8 cellular contexts compared by ENCODE assay signal in the genomic region with DNA sequence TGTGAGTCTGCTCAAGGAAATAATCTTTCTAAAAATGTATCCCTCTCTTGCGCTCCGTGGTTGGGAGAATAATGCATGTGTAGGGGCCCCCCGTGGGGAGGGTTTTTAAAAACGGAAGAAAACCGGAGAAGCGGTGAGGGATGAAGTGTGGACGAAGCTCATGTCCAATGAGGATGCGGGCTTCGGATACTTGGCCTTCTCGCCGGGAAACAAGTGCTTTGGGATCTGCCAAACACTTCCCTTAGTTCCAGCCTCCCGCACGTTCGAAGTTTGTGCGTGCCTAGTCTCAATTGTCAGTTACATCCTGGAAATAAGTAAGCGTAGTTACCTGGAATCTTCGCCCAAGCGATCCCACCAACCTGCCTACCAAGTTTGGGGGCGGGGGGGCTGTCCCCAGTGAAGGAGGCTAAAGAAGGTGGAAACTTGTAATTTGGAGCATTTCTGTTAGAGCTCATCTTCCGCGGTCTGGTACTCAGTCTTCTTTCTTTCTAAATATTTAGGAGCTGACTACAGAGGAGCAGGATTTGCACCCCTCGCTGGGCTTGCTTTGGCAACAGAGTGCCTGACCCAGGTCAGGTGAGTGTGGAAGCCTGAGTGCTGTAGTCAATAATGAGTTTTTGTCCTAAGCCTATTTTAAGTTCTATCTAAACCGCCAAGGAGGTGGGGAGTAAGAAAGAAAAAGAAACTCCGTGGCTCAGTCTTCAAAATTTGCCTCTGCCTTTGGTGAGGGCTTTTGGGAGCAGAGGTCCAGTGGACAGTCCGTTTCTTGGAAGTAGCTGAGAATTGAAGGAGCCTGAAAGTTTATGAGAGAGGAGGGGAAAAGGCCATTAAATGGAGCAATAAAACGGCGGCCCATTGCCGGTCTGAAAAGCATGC. TPM values are rescaled to one million over a fixed set of nuclear protein-coding genes. Genes with fewer than 3 reads are reported as not detected.
DNase-seq lines count a peak whose midpoint lies in the region; ATAC-seq and TF ChIP-seq lines count a peak whose summit lies in the region.

No MANE protein-coding gene starts in this region.

- H3K27me3 Mint-ChIP-seq in T-cell, result peaks cover 0 to 3% of the 10 kb centered on the region in 2 donors

- CTCF ChIA-PET in T-cell (lab: Charles Lee), result interaction anchor here (0.6 to 4.1 kb wide), 11 partner anchors 12 to 143 kb away, joined by 3 to 49 read pairs (median 4); a partner anchor contains a TSS

- intact Hi-C loops in Right ventricle myocardium superior (cut with DNase I), result no loop called here
- intact Hi-C loops in Right ventricle myocardium inferior (cut with DNase I), result loop anchor here (2.0 to 10.0 kb wide), 3 partner anchors 33 to 139 kb away; no protein-coding TSS in a partner anchor
- intact Hi-C loops in uterus (cut with DNase I; ENCODE audit: low total_unique reads), result no loop called here

- H3K9me3 ChIP-seq in mononuclear cell (ENCODE audit: low read depth, low read length), result no peaks in the 10 kb centered on the region
- H3K9me3 ChIP-seq in uterus, result no peaks in the 10 kb centered on the region

- H3K4me3 ChIP-seq in mononuclear cell (ENCODE audit: low read length) (peak overlapping the region; percentile 75), uterus (peak overlapping the region; percentile 71 to 94)

- TF ChIP-seq POLR2A in uterus (IDR thresholded peaks at IDR 0.05), result no peak

- peaks cover 13% of the 10 kb centered on the region for H3K36me3 Mint-ChIP-seq in T-cell

- no peaks in the 10 kb centered on the region for H3K36me3 ChIP-seq in uterus

- DNase-seq in Right ventricle myocardium superior, result peak; percentile 43
- no peak for DNase-seq in Right ventricle myocardium inferior (ENCODE audit: missing footprints)
- DNase-seq in T-cell, result peak in 3 of 34 experiments; percentile 3 to 18 (median 16)
- peak; percentile 6 for DNase-seq in effector CD4-positive, alpha-beta T cell
- DNase-seq in uterus, result peak in 1 of 2 donors; percentile 34

- H3K27me3 ChIP-seq in mononuclear cell (ENCODE audit: insufficient read depth, low read length), result peaks cover 4% of the 10 kb centered on the region
- no peaks in the 10 kb centered on the region for H3K27me3 ChIP-seq in uterus

- no peaks in the 10 kb centered on the region for H3K9me3 Mint-ChIP-seq in T-cell

- H3K4me1 Mint-ChIP-seq in T-cell, result peaks cover 43 to 65% (median 48%) of the 10 kb centered on the region in 3 donors

- H3K4me3 Mint-ChIP-seq in T-cell, result peak overlapping the region; percentile 97 to 98 (median 97)

- no peak for TF ChIP-seq CTCF in uterus (IDR thresholded peaks at IDR 0.05)

- H3K4me1 ChIP-seq in mononuclear cell (ENCODE audit: insufficient read depth, low read length), result peaks cover 42% of the 10 kb centered on the region
- no peaks in the 10 kb centered on the region for H3K4me1 ChIP-seq in uterus

- POLR2A ChIA-PET in T-cell (lab: Charles Lee), result interaction anchor here (0.5 to 3.5 kb wide), 16 partner anchors 10 to 481 kb away, joined by 3 to 35 read pairs (median 4); a partner anchor contains a TSS

- peak overlapping the region; percentile 88 to 90 for H3K27ac ChIP-seq in uterus

- H3K27ac Mint-ChIP-seq in T-cell, result peak overlapping the region; percentile 90 to 94

- ATAC-seq in Right ventricle myocardium superior (ENCODE audit: poor library complexity), result peak; percentile 10
- ATAC-seq in Right ventricle myocardium inferior, result no peak
- no peak for ATAC-seq in T-cell (replicated peaks in 1 of 4)
- no peak for ATAC-seq in HG03571 (IDR thresholded peaks at IDR 0.05; ENCODE audit: unreplicated experiment)
- no peak for ATAC-seq in HG03280 (IDR thresholded peaks at IDR 0.05; ENCODE audit: unreplicated experiment)

RNA-seq across cellular contexts. Expression of a gene that starts 1.0 kb away (rescaled TPM):
- total RNA-seq in Right ventricle myocardium superior (17.1 TPM), Right ventricle myocardium inferior (22.4 TPM), T-cell (100 to 1,000 TPM in 1 of 5 donors, 10 to 100 TPM in 4; 53.8 to 105 (median 73.1) TPM), mononuclear cell (116 TPM), uterus (100 to 1,000 TPM in 3 of 4 donors, 10 to 100 TPM in 1; 98.2 to 224 (median 141) TPM)

RNA-seq across cellular contexts. Expression of a gene that starts 27.1 kb away (rescaled TPM):
- 7.6 TPM for total RNA-seq in Right ventricle myocardium superior
- total RNA-seq in Right ventricle myocardium inferior, result 8.4 TPM
- 10 to 100 TPM; 15.5 to 20.8 (median 17.2) TPM for total RNA-seq in T-cell
- total RNA-seq in mononuclear cell, result 31.7 TPM
- 10 to 100 TPM; 17.9 to 71.3 (median 30.3) TPM for total RNA-seq in uterus
